ENCODE assay signal across 1 cellular context in the genomic region with DNA sequence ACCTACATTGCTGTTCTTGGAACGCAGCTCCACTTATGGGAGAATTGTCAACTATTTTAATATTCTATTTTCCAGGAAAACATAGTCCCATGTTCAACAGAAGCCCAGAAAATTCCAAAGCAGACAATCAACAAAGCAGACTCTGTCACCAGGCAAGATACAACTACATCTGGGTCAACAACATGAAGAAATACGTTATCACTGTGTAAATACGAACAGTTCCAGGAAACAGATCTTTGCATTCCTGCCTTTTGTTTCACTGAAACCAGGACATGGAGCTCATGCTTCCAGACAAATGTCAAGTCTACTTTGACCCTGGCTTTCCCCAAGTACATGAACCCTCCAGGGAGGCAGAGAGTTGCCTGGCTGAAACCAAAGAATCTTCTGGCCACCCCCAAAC.
TF ChIP-seq lines count a peak whose summit lies in the region.

No MANE protein-coding gene starts in this region.

TF ChIP-seq in HepG2, 621 proteins besides CTCF, POLR2A, EP300 and RAD21 (continued from another document and continues in another):
- TF ChIP-seq, protein P1, sequence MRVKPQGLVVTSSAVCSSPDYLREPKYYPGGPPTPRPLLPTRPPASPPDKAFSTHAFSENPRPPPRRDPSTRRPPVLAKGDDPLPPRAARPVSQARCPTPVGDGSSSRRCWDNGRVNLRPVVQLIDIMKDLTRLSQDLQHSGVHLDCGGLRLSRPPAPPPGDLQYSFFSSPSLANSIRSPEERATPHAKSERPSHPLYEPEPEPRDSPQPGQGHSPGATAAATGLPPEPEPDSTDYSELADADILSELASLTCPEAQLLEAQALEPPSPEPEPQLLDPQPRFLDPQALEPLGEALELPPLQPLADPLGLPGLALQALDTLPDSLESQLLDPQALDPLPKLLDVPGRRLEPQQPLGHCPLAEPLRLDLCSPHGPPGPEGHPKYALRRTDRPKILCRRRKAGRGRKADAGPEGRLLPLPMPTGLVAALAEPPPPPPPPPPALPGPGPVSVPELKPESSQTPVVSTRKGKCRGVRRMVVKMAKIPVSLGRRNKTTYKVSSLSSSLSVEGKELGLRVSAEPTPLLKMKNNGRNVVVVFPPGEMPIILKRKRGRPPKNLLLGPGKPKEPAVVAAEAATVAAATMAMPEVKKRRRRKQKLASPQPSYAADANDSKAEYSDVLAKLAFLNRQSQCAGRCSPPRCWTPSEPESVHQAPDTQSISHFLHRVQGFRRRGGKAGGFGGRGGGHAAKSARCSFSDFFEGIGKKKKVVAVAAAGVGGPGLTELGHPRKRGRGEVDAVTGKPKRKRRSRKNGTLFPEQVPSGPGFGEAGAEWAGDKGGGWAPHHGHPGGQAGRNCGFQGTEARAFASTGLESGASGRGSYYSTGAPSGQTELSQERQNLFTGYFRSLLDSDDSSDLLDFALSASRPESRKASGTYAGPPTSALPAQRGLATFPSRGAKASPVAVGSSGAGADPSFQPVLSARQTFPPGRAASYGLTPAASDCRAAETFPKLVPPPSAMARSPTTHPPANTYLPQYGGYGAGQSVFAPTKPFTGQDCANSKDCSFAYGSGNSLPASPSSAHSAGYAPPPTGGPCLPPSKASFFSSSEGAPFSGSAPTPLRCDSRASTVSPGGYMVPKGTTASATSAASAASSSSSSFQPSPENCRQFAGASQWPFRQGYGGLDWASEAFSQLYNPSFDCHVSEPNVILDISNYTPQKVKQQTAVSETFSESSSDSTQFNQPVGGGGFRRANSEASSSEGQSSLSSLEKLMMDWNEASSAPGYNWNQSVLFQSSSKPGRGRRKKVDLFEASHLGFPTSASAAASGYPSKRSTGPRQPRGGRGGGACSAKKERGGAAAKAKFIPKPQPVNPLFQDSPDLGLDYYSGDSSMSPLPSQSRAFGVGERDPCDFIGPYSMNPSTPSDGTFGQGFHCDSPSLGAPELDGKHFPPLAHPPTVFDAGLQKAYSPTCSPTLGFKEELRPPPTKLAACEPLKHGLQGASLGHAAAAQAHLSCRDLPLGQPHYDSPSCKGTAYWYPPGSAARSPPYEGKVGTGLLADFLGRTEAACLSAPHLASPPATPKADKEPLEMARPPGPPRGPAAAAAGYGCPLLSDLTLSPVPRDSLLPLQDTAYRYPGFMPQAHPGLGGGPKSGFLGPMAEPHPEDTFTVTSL (CRISPR knock-in tag; IDR thresholded peaks at IDR 0.05; ENCODE audit: borderline replicate concordance): peak; percentile 95
- TF ChIP-seq NR2F6 (IDR thresholded peaks at IDR 0.05): peak; percentile 90
- TF ChIP-seq NR2F6 (CRISPR knock-in tag; IDR thresholded peaks at IDR 0.05): peak; percentile 92
- TF ChIP-seq SOX13 (IDR thresholded peaks at IDR 0.05): peak; percentile 100
- TF ChIP-seq SOX13 (CRISPR knock-in tag; conservative IDR thresholded peaks at IDR 0.05 in 1 of 2, IDR thresholded peaks at IDR 0.05 in 1 of 2): peak in 1 of 2 experiments; percentile 100; a peak in 2 of 4 replicates
- no peak for TF ChIP-seq PRDM4 (CRISPR knock-in tag; IDR thresholded peaks at IDR 0.05; ENCODE audit: borderline replicate concordance)
- TF ChIP-seq ZNF761 (CRISPR knock-in tag; conservative IDR thresholded peaks at IDR 0.05): no peak
- peak; percentile 89; the same call in 1 of the 2 replicates for TF ChIP-seq ZNF124 (CRISPR knock-in tag; IDR thresholded peaks at IDR 0.05)
- peak; percentile 75; the same call in 1 of the 2 replicates for TF ChIP-seq ZBED4 (CRISPR knock-in tag; IDR thresholded peaks at IDR 0.05; ENCODE audit: borderline replicate concordance)
- no peak for TF ChIP-seq LCORL (IDR thresholded peaks at IDR 0.05)
- peak; percentile 51; the same call in 1 of the 2 replicates for TF ChIP-seq LCORL (CRISPR knock-in tag; IDR thresholded peaks at IDR 0.05)
- TF ChIP-seq, protein P2, sequence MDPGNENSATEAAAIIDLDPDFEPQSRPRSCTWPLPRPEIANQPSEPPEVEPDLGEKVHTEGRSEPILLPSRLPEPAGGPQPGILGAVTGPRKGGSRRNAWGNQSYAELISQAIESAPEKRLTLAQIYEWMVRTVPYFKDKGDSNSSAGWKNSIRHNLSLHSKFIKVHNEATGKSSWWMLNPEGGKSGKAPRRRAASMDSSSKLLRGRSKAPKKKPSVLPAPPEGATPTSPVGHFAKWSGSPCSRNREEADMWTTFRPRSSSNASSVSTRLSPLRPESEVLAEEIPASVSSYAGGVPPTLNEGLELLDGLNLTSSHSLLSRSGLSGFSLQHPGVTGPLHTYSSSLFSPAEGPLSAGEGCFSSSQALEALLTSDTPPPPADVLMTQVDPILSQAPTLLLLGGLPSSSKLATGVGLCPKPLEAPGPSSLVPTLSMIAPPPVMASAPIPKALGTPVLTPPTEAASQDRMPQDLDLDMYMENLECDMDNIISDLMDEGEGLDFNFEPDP (CRISPR knock-in tag; conservative IDR thresholded peaks at IDR 0.05): no peak
- no peak for TF ChIP-seq PRPF4 (IDR thresholded peaks at IDR 0.05; ENCODE audit: low read depth, low read length, poor library complexity, severe bottlenecking)
- TF ChIP-seq MTF2 (CRISPR knock-in tag; IDR thresholded peaks at IDR 0.05; ENCODE audit: borderline replicate concordance): no peak
- TF ChIP-seq FOXP4 (CRISPR knock-in tag; IDR thresholded peaks at IDR 0.05): peak; percentile 96
- TF ChIP-seq MIXL1 (CRISPR knock-in tag; IDR thresholded peaks at IDR 0.05): peak; percentile 76
- TF ChIP-seq SAFB2 (CRISPR knock-in tag; IDR thresholded peaks at IDR 0.05; ENCODE audit: borderline replicate concordance, low read depth): no peak
- no peak for TF ChIP-seq ZNF777 (CRISPR knock-in tag; IDR thresholded peaks at IDR 0.05)
- no peak for TF ChIP-seq ARHGAP35 (CRISPR knock-in tag; IDR thresholded peaks at IDR 0.05; ENCODE audit: borderline replicate concordance)
- TF ChIP-seq, protein P3, sequence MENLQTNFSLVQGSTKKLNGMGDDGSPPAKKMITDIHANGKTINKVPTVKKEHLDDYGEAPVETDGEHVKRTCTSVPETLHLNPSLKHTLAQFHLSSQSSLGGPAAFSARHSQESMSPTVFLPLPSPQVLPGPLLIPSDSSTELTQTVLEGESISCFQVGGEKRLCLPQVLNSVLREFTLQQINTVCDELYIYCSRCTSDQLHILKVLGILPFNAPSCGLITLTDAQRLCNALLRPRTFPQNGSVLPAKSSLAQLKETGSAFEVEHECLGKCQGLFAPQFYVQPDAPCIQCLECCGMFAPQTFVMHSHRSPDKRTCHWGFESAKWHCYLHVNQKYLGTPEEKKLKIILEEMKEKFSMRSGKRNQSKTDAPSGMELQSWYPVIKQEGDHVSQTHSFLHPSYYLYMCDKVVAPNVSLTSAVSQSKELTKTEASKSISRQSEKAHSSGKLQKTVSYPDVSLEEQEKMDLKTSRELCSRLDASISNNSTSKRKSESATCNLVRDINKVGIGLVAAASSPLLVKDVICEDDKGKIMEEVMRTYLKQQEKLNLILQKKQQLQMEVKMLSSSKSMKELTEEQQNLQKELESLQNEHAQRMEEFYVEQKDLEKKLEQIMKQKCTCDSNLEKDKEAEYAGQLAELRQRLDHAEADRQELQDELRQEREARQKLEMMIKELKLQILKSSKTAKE (CRISPR knock-in tag; IDR thresholded peaks at IDR 0.05; ENCODE audit: borderline replicate concordance): peak; percentile 95
- no peak for TF ChIP-seq ZNF143 (CRISPR knock-in tag; IDR thresholded peaks at IDR 0.05)
- TF ChIP-seq ZBTB25 (CRISPR knock-in tag; IDR thresholded peaks at IDR 0.05): peak; percentile 83
- TF ChIP-seq ZNF276 (CRISPR knock-in tag; IDR thresholded peaks at IDR 0.05; ENCODE audit: low read depth): no peak
- TF ChIP-seq NR2F1 (CRISPR knock-in tag; IDR thresholded peaks at IDR 0.05): peak; percentile 71 to 76
